ENCODE assay signal across 11 cellular contexts in genomic region chr11:17350455-17351170, GRCh38. TPM values are rescaled to one million over a fixed set of nuclear protein-coding genes. Genes with fewer than 3 reads are reported as not detected.
DNase-seq lines count a peak whose midpoint lies in the region; ATAC-seq and TF ChIP-seq lines count a peak whose summit lies in the region.
"Had no signal": no experiment of that assay in that cellular context is flagged by ENCODE, and none has a peak within 500 bp of the region (broad histone marks: within the 10 kb centered on the region; RNA-seq: fewer than 3 reads in every experiment).

No MANE protein-coding gene starts in this region.

- CTCF ChIA-PET in CD8-positive, alpha-beta memory T cell (lab: Charles Lee) = interaction anchor here (0.6 to 0.9 kb wide), 2 partner anchors 14 to 121 kb away, joined by 3 read pairs; no protein-coding TSS in a partner anchor

- H3K9me3 ChIP-seq in CD8-positive, alpha-beta memory T cell (ENCODE audit: low read length) = no peaks in the 10 kb centered on the region
- H3K9me3 ChIP-seq in adipocyte (ENCODE audit: control insufficient read depth, low read length) = no peaks in the 10 kb centered on the region
- H3K9me3 ChIP-seq: gastrocnemius medialis, ovary had no signal

- H3K27me3 Mint-ChIP-seq in CD8-positive, alpha-beta memory T cell = no peaks in the 10 kb centered on the region
- H3K27me3 Mint-ChIP-seq in HFFc6 (ENCODE audit: insufficient read depth) (peaks cover 2% of the 10 kb centered on the region), natural killer cell (ENCODE audit: low read depth in 2 of 2) (no peaks in the 10 kb centered on the region)

- H3K36me3 Mint-ChIP-seq in CD8-positive, alpha-beta memory T cell = peaks cover 0 to 9% (median 0%) of the 10 kb centered on the region in 3 donors
- H3K36me3 Mint-ChIP-seq in HFFc6 (ENCODE audit: low read depth) = no peaks in the 10 kb centered on the region; the same call in 1 of the 2 replicates
- H3K36me3 Mint-ChIP-seq in natural killer cell = no peaks in the 10 kb centered on the region

- intact Hi-C loops in natural killer cell (cut with micrococcal nuclease) = loop anchor here (1.0 to 10.0 kb wide), 3 partner anchors 74 to 143 kb away; partner anchors contain the start of genes NUCB2 and PIK3C2A

- peak overlapping the region; percentile 90 to 97 (median 93) for H3K4me3 Mint-ChIP-seq in CD8-positive, alpha-beta memory T cell
- H3K4me3 Mint-ChIP-seq in HFFc6 (peak overlapping the region; percentile 95), natural killer cell (peak overlapping the region; percentile 93)

- H3K4me1 Mint-ChIP-seq in CD8-positive, alpha-beta memory T cell = peaks cover 29 to 44% (median 30%) of the 10 kb centered on the region in 3 donors
- H3K4me1 Mint-ChIP-seq in HFFc6 (ENCODE audit: low read depth) (peaks cover 32% of the 10 kb centered on the region), natural killer cell (peaks cover 36 to 38% of the 10 kb centered on the region in 2 donors)

- ATAC-seq in natural killer cell (no peak), GM21367 (IDR thresholded peaks at IDR 0.05; ENCODE audit: unreplicated experiment) (no peak), GM21447 (IDR thresholded peaks at IDR 0.05; ENCODE audit: unreplicated experiment) (no peak)

- POLR2A ChIA-PET in CD8-positive, alpha-beta memory T cell (lab: Charles Lee) = interaction anchor here (0.5 kb wide), 1 partner anchor 107 kb away, joined by 3 read pairs; no protein-coding TSS in a partner anchor

- H3K4me3 ChIP-seq in CD8-positive, alpha-beta memory T cell (ENCODE audit: low read length) = no peak overlapping the region
- H3K4me3 ChIP-seq in adipocyte (ENCODE audit: low read length) = no peak overlapping the region

- H3K27ac Mint-ChIP-seq in CD8-positive, alpha-beta memory T cell = peak overlapping the region; percentile 71 to 99 (median 94)
- H3K27ac Mint-ChIP-seq in HFFc6 (peak overlapping the region; percentile 91; the same call in 1 of the 2 replicates), natural killer cell (peak overlapping the region; percentile 88)

- no peak overlapping the region for H3K27ac ChIP-seq in CD8-positive, alpha-beta memory T cell (ENCODE audit: low read depth, low read length)

- TF ChIP-seq CTCF in HFFc6 (IDR thresholded peaks at IDR 0.05) = no peak
- TF ChIP-seq CTCF in natural killer cell (IDR thresholded peaks at IDR 0.05) = no peak

- no peaks in the 10 kb centered on the region for H3K27me3 ChIP-seq in CD8-positive, alpha-beta memory T cell (ENCODE audit: insufficient read depth, low read length, poor library complexity, severe bottlenecking)
- H3K27me3 ChIP-seq in adipocyte (replicated peaks; ENCODE audit: control insufficient read depth, insufficient read depth, low read length) = no peaks in the 10 kb centered on the region
- H3K27me3 ChIP-seq: ovary had no signal

- peaks cover 0 to 5% (median 0%) of the 10 kb centered on the region in 5 donors for H3K9me3 Mint-ChIP-seq in CD8-positive, alpha-beta memory T cell
- no peaks in the 10 kb centered on the region for H3K9me3 Mint-ChIP-seq in HFFc6
- H3K9me3 Mint-ChIP-seq in natural killer cell = no peaks in the 10 kb centered on the region

- no peak for DNase-seq in CD8-positive, alpha-beta memory T cell
- DNase-seq in HFFc6 (no peak), adipocyte (ENCODE audit: low read depth) (peak; percentile 9), natural killer cell (no peak), inferior parietal cortex (ENCODE audit: extremely low spot score) (no peak), NCI-H226 (no peak)
- DNase-seq: gastrocnemius medialis, NCI-H1436 treated with DMSO at 0.1 percent for 48 hours had no signal

- no peak overlapping the region for H3K9ac ChIP-seq in adipocyte (ENCODE audit: low read length)

- H3K36me3 ChIP-seq in CD8-positive, alpha-beta memory T cell (ENCODE audit: insufficient read depth, low read length) = no peaks in the 10 kb centered on the region
- H3K36me3 ChIP-seq in adipocyte (ENCODE audit: control insufficient read depth, insufficient read depth, low read length, severe bottlenecking) = no peaks in the 10 kb centered on the region
- H3K36me3 ChIP-seq: gastrocnemius medialis, ovary had no signal

- H3K4me1 ChIP-seq in CD8-positive, alpha-beta memory T cell (ENCODE audit: insufficient read depth, low read length) = peaks cover 15% of the 10 kb centered on the region
- peaks cover 16% of the 10 kb centered on the region for H3K4me1 ChIP-seq in adipocyte (ENCODE audit: control insufficient read depth, insufficient read depth, low read length)

RNA-seq across cellular contexts. Expression of gene NCR3LG1, which starts 1.0 kb away (rescaled TPM):
- 1 to 10 TPM; 5.9 to 6.0 TPM for total RNA-seq in CD8-positive, alpha-beta memory T cell
- polyA plus RNA-seq in CD8-positive, alpha-beta memory T cell = 0.03 TPM
- total RNA-seq in HFFc6 (2021; fragmentation: NEBNext Ultra II Directional; extraction: Animal tissue kit (Norgen Biotek cat#: 25700)) = 1 to 10 TPM; 2.2 to 3.4 (median 2.5) TPM
- total RNA-seq in natural killer cell = 10 to 100 TPM in 1 of 3 donors, 1 to 10 TPM in 2; 6.3 to 10.1 (median 9.7) TPM

RNA-seq across cellular contexts. Expression of gene KCNJ11, which starts 37.8 kb away (rescaled TPM):
- under 1 TPM; 0.53 to 0.95 TPM for total RNA-seq in CD8-positive, alpha-beta memory T cell
- polyA plus RNA-seq in CD8-positive, alpha-beta memory T cell = 0.09 TPM
- total RNA-seq in HFFc6 (2021; fragmentation: NEBNext Ultra II Directional; extraction: Animal tissue kit (Norgen Biotek cat#: 25700)) = not detected
- total RNA-seq in natural killer cell = under 1 TPM in 1 of 3 donors, not detected in 2; 1.00 TPM
